ENCODE assay signal across 8 cellular contexts in genomic region chr13:56020425-56020824, GRCh38.
"Had no signal": no experiment of that assay in that cellular context is flagged by ENCODE, and none has a peak within 500 bp of the region (broad histone marks: within the 10 kb centered on the region; RNA-seq: fewer than 3 reads in every experiment).

No MANE protein-coding gene starts in this region.

- DNase-seq: GDM1, GF-D8 had no signal

- FAIRE-seq: G401.6, GM12878, GM12891, GM12892, GM18507, GM19239 had no signal

- ATAC-seq: GM12878 had no signal

- H3K4me3 ChIP-seq: GM12878 had no signal
